Comparison of ENCODE assay signal across 1 cellular context in genomic region chr11:14499178-14499559, GRCh38.
TF ChIP-seq lines count a peak whose summit lies in the region.

No MANE protein-coding gene starts in this region.

TF ChIP-seq in GM12878, 131 proteins besides CTCF, POLR2A, EP300 and RAD21 (continued from another document):
- TF ChIP-seq CEBPZ (IDR thresholded peaks at IDR 0.05; ENCODE audit: low read depth, low read length): no peak
- TF ChIP-seq EGR1 (IDR thresholded peaks at IDR 0.05; ENCODE audit: borderline replicate concordance in 1 of 2, low read depth in 2 of 2, low read length in 2 of 2): no peak
- TF ChIP-seq JUND (IDR thresholded peaks at IDR 0.05; ENCODE audit: low read depth, low read length): no peak
